8 cellular contexts compared by ENCODE assay signal in the genomic region with DNA sequence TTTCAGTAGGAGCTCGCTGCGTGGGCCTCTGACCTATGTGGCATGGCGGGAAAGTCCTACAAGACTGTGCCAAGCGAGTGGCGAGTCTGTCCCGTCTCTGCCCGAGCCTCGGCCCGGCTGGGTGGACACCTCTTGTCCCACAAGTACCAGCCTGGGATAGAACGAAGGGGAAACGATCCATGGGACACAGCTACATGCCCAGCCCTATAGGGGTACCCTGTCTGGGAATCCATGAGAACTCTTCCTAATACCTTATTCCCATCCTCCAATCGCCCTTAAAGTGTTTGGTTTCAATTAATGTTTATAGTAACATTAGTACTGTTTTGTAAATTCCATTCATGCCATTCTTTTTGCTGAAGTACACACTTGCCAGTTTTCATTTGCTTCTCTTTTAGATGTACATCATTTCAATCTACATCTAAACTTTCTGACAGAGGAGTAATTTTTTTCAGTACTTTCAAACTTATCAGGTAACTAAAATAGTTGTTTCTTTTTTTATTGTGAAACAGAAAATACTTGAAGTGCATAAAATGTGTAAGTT. TPM values are rescaled to one million over a fixed set of nuclear protein-coding genes. Genes with fewer than 3 reads are reported as not detected.
A peak's percentile ranks its signal among the peaks of the same experiment; 100 is the strongest.
DNase-seq lines count a peak whose midpoint lies in the region; ATAC-seq and TF ChIP-seq lines count a peak whose summit lies in the region.

No MANE protein-coding gene starts in this region.

- DNase-seq in GM12865 (ENCODE audit: low read depth) = no peak
- DNase-seq in Panc1 (ENCODE audit: low read depth, low spot score) = no peak
- DNase-seq in fibroblast of pulmonary artery (ENCODE audit: low read depth) = no peak
- DNase-seq in 8988T = no peak

- H3K4me1 ChIP-seq in Panc1 (ENCODE audit: control insufficient read depth, insufficient read depth, low read length) (peaks cover 3% of the 10 kb centered on the region; the same call in 1 of the 2 replicates), skeletal muscle satellite cell (ENCODE audit: control insufficient read depth, insufficient read depth, low read length) (peaks cover 16% of the 10 kb centered on the region)

- CTCF ChIA-PET in Panc1 (lab: Charles Lee) = no interaction called here

- TF ChIP-seq CTCF in GM12865 (IDR thresholded peaks at IDR 0.05; ENCODE audit: insufficient read depth, low read depth, low read length, missing control alignments) (no peak), Panc1 (IDR thresholded peaks at IDR 0.05) (no peak), fibroblast of pulmonary artery (IDR thresholded peaks at IDR 0.05; ENCODE audit: low read length, missing control alignments) (no peak)

- H3K4me3 ChIP-seq in GM12865 (ENCODE audit: low read depth, low read length) (peak overlapping the region; percentile 78), Panc1 (ENCODE audit: low read depth in 2 of 2, low read length in 2 of 2) (peak overlapping the region; percentile 75 to 93), fibroblast of pulmonary artery (replicated peaks; ENCODE audit: low read depth, low read length) (peak overlapping the region; percentile 90), skeletal muscle satellite cell (ENCODE audit: low read length) (peak overlapping the region; percentile 95)

- H3K9me3 ChIP-seq in Panc1 (ENCODE audit: control insufficient read depth, insufficient read depth, low read depth, low read length) (peaks cover 10% of the 10 kb centered on the region; the same call in 1 of the 2 replicates), skeletal muscle satellite cell (replicated peaks; ENCODE audit: low read length) (peaks cover 5% of the 10 kb centered on the region)

- ATAC-seq in Panc1 (peak; percentile 39; the same call in 1 of the 2 replicates), GM21390 (IDR thresholded peaks at IDR 0.05; ENCODE audit: unreplicated experiment) (no peak), GM18520 (IDR thresholded peaks at IDR 0.05; ENCODE audit: unreplicated experiment) (no peak), GM21447 (IDR thresholded peaks at IDR 0.05; ENCODE audit: unreplicated experiment) (no peak)

- H3K36me3 ChIP-seq in Panc1 (ENCODE audit: control insufficient read depth, insufficient read depth, low read length) (no peaks in the 10 kb centered on the region), skeletal muscle satellite cell (ENCODE audit: insufficient read depth, low read length) (peaks cover 7% of the 10 kb centered on the region)

- H3K4me2 ChIP-seq in skeletal muscle satellite cell (ENCODE audit: low read length) = peak overlapping the region; percentile 95

- peak overlapping the region; percentile 91 for H3K9ac ChIP-seq in skeletal muscle satellite cell (ENCODE audit: low read depth, low read length)

- in situ Hi-C loops in Panc1 (cut with HindIII; ENCODE audit: low pct_unique_long_range_greater_than_20kb, low sequenced_read_pairs) = no loop called here

- H3K27ac ChIP-seq in Panc1 (ENCODE audit: low read length) = peak overlapping the region; percentile 94

- H3K27me3 ChIP-seq in Panc1 (ENCODE audit: control insufficient read depth, insufficient read depth, low read length) (no peaks in the 10 kb centered on the region), skeletal muscle satellite cell (ENCODE audit: control insufficient read depth, insufficient read depth, low read length) (no peaks in the 10 kb centered on the region)

- intact Hi-C loops in Panc1 (cut with micrococcal nuclease; ENCODE audit: unreplicated experiment) = no loop called here

- POLR2A ChIA-PET in Panc1 (lab: Charles Lee) = interaction anchor here (0.9 kb wide), 1 partner anchor 598 kb away, joined by 3 read pairs; no protein-coding TSS in a partner anchor

- BruUV-seq in Panc1 (replicated peaks; lab: Mats Ljungman, UMichigan) = no TSS peak

RNA-seq across cellular contexts. Expression of gene ZNF790, which starts 0.7 kb away (rescaled TPM):
- 5.8 TPM for total RNA-seq in Panc1 (2021; ENCODE audit: unreplicated experiment)
- 4.0 TPM for polyA plus RNA-seq in Panc1 (2012; ENCODE audit: insufficient read length)
- total RNA-seq in skeletal muscle satellite cell (2012; rRNA removed) = 4.1 and 7.4 TPM in 2 replicates

RNA-seq across cellular contexts. Expression of gene ZNF345, which starts 11.8 kb away (rescaled TPM):
- 3.8 TPM for total RNA-seq in Panc1 (2021; ENCODE audit: unreplicated experiment)
- 2.2 TPM for polyA plus RNA-seq in Panc1 (2012; ENCODE audit: insufficient read length)
- total RNA-seq in skeletal muscle satellite cell (2012; rRNA removed) = 0.76 and 1.3 TPM in 2 replicates
